Comparison of ENCODE assay signal across 8 cellular contexts in the genomic region with DNA sequence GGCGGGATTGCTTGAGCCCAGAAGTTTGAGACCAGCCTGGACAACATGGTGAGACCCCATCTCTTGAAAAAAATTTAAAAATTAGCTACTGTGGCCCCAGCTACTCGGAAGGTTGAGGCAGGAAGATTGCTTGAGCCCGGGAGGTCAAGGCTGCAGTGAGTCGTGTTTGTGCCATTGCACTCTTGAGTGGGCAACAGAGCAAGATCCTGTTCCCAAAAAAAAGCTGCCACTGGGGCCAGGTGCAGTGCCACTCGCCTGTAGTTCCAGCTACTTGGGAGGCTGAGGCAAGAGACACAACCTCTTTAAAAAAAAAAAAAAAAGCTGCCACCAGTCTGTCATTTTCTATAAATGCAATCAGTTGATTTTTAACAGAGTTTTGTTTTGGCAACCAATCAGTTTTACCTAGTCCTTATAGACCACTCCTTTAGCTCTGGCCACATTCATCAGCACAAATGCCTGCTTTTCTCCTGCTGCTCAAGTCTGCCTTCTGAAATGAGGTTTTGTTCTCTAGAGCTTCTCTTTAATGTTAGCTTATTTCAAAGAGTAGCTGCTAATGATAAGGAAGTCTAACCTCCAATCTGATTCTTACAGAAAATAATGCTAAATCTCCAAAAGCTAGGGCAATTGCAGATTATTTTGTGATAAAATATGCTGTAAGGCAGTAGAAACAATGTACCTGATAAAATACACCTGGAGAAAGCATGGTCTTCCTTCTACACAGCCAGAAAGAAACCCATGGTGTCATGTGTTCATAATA.
DNase-seq lines count a peak whose midpoint lies in the region; ATAC-seq and TF ChIP-seq lines count a peak whose summit lies in the region.

No MANE protein-coding gene starts in this region.

- H3K27me3 Mint-ChIP-seq in activated T-helper 17 cell treated with anti-CD3 and anti-CD28 coated beads, Interleukin-2, amount 50 U/mL, for 72 hours = no peaks in the 10 kb centered on the region

- H3K36me3 Mint-ChIP-seq in activated T-helper 17 cell treated with anti-CD3 and anti-CD28 coated beads, Interleukin-2, amount 50 U/mL, for 72 hours (ENCODE audit: low read depth) = peaks cover 82% of the 10 kb centered on the region

- POLR2A ChIA-PET in HEK293 (lab: Yijun Ruan, JAX) = interaction anchor here (0.7 to 3.5 kb wide), 6 partner anchors 9 to 121 kb away, joined by 3 to 23 read pairs (median 5); a partner anchor contains a TSS

- H3K4me1 ChIP-seq in BE2C (peaks cover 13% of the 10 kb centered on the region), HEK293 (ENCODE audit: control insufficient read depth, insufficient read depth, low read length) (peaks cover 37% of the 10 kb centered on the region), mucosa of stomach (ENCODE audit: control insufficient read depth, insufficient read depth, low read length) (peaks cover 56% of the 10 kb centered on the region)

- CTCF ChIA-PET in HEK293 (lab: Yijun Ruan, JAX) = interaction anchor here (0.5 to 2.8 kb wide), 9 partner anchors 10 to 540 kb away, joined by 3 to 10 read pairs (median 4); no protein-coding TSS in a partner anchor

- no peak overlapping the region for H3K4me3 ChIP-seq in BE2C (ENCODE audit: low read depth, low read length)
- no peak overlapping the region for H3K4me3 ChIP-seq in HEK293 (ENCODE audit: low read depth, low read length)
- no peak overlapping the region for H3K4me3 ChIP-seq in mucosa of stomach (ENCODE audit: low read length)

- ATAC-seq in activated T-helper 17 cell treated with anti-CD3 and anti-CD28 coated beads, Interleukin-2, amount 50 U/mL, for 72 hours (replicated peaks) = no peak
- ATAC-seq in HG03108 (IDR thresholded peaks at IDR 0.05; ENCODE audit: unreplicated experiment) = no peak
- no peak for ATAC-seq in HG03439 (IDR thresholded peaks at IDR 0.05; ENCODE audit: unreplicated experiment)

- H3K9me3 Mint-ChIP-seq in activated T-helper 17 cell treated with anti-CD3 and anti-CD28 coated beads, Interleukin-2, amount 50 U/mL, for 72 hours = no peaks in the 10 kb centered on the region

- H3K36me3 ChIP-seq in BE2C (peaks cover 1% of the 10 kb centered on the region; the same call in 1 of the 2 replicates), HEK293 (ENCODE audit: control insufficient read depth in 2 of 2, insufficient read depth in 1 of 2, low read length in 2 of 2) (no peaks in the 10 kb centered on the region; a peak in 1 of 3 replicates), mucosa of stomach (ENCODE audit: control insufficient read depth, insufficient read depth, low read length) (no peaks in the 10 kb centered on the region)

- H3K27me3 ChIP-seq in BE2C = no peaks in the 10 kb centered on the region
- H3K27me3 ChIP-seq in mucosa of stomach (ENCODE audit: control insufficient read depth, insufficient read depth, low read length) = no peaks in the 10 kb centered on the region

- H3K27ac Mint-ChIP-seq in activated T-helper 17 cell treated with anti-CD3 and anti-CD28 coated beads, Interleukin-2, amount 50 U/mL, for 72 hours = peak overlapping the region; percentile 99

- H3K27ac ChIP-seq in HEK293 (ENCODE audit: extremely low read depth, low read depth, low read length) = peak overlapping the region; percentile 95

- DNase-seq in BE2C (peak; percentile 29), NK-92 (lab: John Stamatoyannopoulos, UW; ENCODE audit: unreplicated experiment) (no peak)
- DNase-seq in stimulated activated CD4-positive, alpha-beta T cell treated with anti-CD3 and anti-CD28 coated beads, Interleukin-4, amount 100 ng/mL, for 4 hours = no peak

- peak overlapping the region; percentile 95 for H3K4me3 Mint-ChIP-seq in activated T-helper 17 cell treated with anti-CD3 and anti-CD28 coated beads, Interleukin-2, amount 50 U/mL, for 72 hours

- H3K9me3 ChIP-seq in BE2C (no peaks in the 10 kb centered on the region), HEK293 (ENCODE audit: control insufficient read depth, insufficient read depth, low read depth, low read length) (no peaks in the 10 kb centered on the region), mucosa of stomach (ENCODE audit: control insufficient read depth, low read length) (no peaks in the 10 kb centered on the region)

- peak overlapping the region; percentile 56 for H3K9ac ChIP-seq in mucosa of stomach (ENCODE audit: low read length)

- peaks cover 34% of the 10 kb centered on the region for H3K4me1 Mint-ChIP-seq in activated T-helper 17 cell treated with anti-CD3 and anti-CD28 coated beads, Interleukin-2, amount 50 U/mL, for 72 hours

- no peak for TF ChIP-seq CTCF in BE2C (IDR thresholded peaks at IDR 0.05; ENCODE audit: low read depth, low read length)
- no peak for TF ChIP-seq CTCF in HEK293 (tag by site-specific recombination; IDR thresholded peaks at IDR 0.05)

TF ChIP-seq in HEK293, 187 proteins besides CTCF, POLR2A, EP300 and RAD21:
- TF ChIP-seq ZSCAN23 (tag by site-specific recombination; IDR thresholded peaks at IDR 0.05) (no peak), ZNF621 (tag by site-specific recombination; IDR thresholded peaks at IDR 0.05) (no peak), ZNF121 (tag by site-specific recombination; IDR thresholded peaks at IDR 0.05) (peak; percentile 51; the same call in 1 of the 2 replicates)
